Comparison of ENCODE assay signal across 11 cellular contexts in the genomic region with DNA sequence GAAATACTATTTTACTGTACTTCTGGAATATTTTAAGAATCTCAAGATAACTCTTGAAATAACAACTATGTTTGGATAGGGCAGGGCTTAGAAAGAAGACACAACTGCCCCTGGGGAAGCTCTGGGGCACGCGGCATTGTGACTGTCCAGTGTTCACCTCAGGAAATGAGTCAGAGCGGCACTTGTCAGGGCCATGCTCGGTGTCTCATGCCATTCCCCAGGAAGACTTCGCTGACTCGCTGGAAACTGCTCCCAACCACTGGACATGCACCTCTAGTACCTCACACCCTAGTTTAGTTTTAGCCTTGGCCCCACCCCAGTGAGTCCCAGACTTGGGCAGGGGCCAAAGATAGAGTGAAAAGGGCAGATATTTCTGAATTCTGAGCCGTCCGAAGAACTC.
A peak's percentile ranks its signal among the peaks of the same experiment; 100 is the strongest.
DNase-seq lines count a peak whose midpoint lies in the region; ATAC-seq and TF ChIP-seq lines count a peak whose summit lies in the region.
"Had no signal": no experiment of that assay in that cellular context is flagged by ENCODE, and none has a peak within 500 bp of the region (broad histone marks: within the 10 kb centered on the region; RNA-seq: fewer than 3 reads in every experiment).

No MANE protein-coding gene starts in this region.

- H3K9me3 ChIP-seq in sigmoid colon, result no peaks in the 10 kb centered on the region

- TF ChIP-seq POLR2A in sigmoid colon (IDR thresholded peaks at IDR 0.05), result no peak

- 75 to 82% methylated on average over 8 of the region's 8 CpGs for WGBS in sigmoid colon, 2 donors

- TF ChIP-seq CTCF in VCaP (conservative IDR thresholded peaks at IDR 0.05), result no peak
- no peak for TF ChIP-seq CTCF in sigmoid colon (IDR thresholded peaks at IDR 0.05)

- no peak overlapping the region for H3K4me3 ChIP-seq in sigmoid colon

- H3K27me3 ChIP-seq in sigmoid colon, result no peaks in the 10 kb centered on the region

- peaks cover 0 to 52% (median 45%) of the 10 kb centered on the region in 4 donors for H3K4me1 ChIP-seq in sigmoid colon

- ATAC-seq in left ventricle myocardium superior (peak; percentile 64), GM19351 (IDR thresholded peaks at IDR 0.05; ENCODE audit: unreplicated experiment) (no peak)

- peak; percentile 22 for DNase-seq in HS-27A (ENCODE audit: low read depth)
- no peak for DNase-seq in left ventricle myocardium superior
- DNase-seq in sigmoid colon, result peak; percentile 74
- DNase-seq in NCI-H1930 (lab: John Stamatoyannopoulos, UW), result no peak
- no peak for DNase-seq in NCI-H1105 (lab: John Stamatoyannopoulos, UW)
- DNase-seq in DMS114 treated with DMSO at 0.1 percent for 48 hours (lab: John Stamatoyannopoulos, UW; ENCODE audit: unreplicated experiment), result no peak
- DNase-seq: activated naive CD8-positive, alpha-beta T cell treated with anti-CD3 and anti-CD28 coated beads, Interleukin-2, amount 10 ng/mL, durations not matched to agents 7 days and 5 days; kidney; T-helper 2 cell had no signal

- intact Hi-C loops in left ventricle myocardium superior (cut with micrococcal nuclease), result no loop called here
- intact Hi-C loops in sigmoid colon (cut with DNase I), result no loop called here

- H3K36me3 ChIP-seq in sigmoid colon, result no peaks in the 10 kb centered on the region

- peak overlapping the region; percentile 85 for H3K27ac ChIP-seq in VCaP
- peak overlapping the region; percentile 71 to 84 (median 76) for H3K27ac ChIP-seq in sigmoid colon

- no peak for TF ChIP-seq EP300 in sigmoid colon (IDR thresholded peaks at IDR 0.05)

Comparison
In these comparisons a context has a peak if more than half of its experiments do, and no peak if none do; other contexts are left out.
1. DNase-seq: peak in HS-27A (single experiment) and sigmoid colon (single experiment); none in left ventricle myocardium superior (single experiment), NCI-H1930 (0 of 2), NCI-H1105 (single experiment) and DMS114 treated with DMSO at 0.1 percent for 48 hours (single experiment).